ENCODE assay signal across 16 cellular contexts in the genomic region with DNA sequence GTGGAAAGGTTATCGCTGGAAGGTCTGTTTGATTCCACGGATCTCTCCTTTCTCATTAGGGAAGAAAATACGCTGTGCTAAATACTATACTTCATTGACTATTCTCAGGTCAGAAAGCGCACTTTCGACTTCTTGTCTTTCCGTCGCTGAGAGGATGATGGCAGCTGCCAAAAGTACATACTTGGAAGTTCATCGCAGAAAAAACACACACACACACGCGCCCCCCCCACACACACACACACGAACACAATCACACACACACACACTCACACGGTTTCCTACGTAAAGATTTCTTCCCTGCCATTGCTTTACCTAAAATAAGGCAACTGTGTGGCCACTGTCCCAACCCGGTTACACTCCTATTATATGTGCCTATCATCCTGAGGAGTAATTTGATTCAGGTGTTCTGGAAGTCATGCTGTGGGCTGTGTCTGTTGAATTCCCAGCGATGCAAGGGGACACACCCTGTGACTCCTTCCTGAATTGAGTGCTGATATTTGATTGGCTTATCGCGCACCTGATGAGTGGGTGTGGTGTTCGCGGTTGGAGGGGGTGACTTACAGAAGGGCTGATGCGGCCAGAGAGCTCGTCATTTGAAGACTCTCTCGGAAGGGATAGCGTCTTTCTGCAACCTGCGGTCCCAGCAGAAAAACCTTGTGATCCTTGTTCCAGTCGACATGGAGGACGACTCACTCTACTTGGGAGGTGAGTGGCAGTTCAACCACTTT. TPM values are rescaled to one million over a fixed set of nuclear protein-coding genes. Genes with fewer than 3 reads are reported as not detected.
DNase-seq lines count a peak whose midpoint lies in the region; ATAC-seq and TF ChIP-seq lines count a peak whose summit lies in the region.
"Not testable (repeated sequence)": the region's sequence is repeated elsewhere in the genome, so short reads cannot be mapped to it uniquely, and the experiment has no call there.
"Had no signal": no experiment of that assay in that cellular context is flagged by ENCODE, and none has a peak within 500 bp of the region (broad histone marks: within the 10 kb centered on the region; RNA-seq: fewer than 3 reads in every experiment).

A gene with protein sequence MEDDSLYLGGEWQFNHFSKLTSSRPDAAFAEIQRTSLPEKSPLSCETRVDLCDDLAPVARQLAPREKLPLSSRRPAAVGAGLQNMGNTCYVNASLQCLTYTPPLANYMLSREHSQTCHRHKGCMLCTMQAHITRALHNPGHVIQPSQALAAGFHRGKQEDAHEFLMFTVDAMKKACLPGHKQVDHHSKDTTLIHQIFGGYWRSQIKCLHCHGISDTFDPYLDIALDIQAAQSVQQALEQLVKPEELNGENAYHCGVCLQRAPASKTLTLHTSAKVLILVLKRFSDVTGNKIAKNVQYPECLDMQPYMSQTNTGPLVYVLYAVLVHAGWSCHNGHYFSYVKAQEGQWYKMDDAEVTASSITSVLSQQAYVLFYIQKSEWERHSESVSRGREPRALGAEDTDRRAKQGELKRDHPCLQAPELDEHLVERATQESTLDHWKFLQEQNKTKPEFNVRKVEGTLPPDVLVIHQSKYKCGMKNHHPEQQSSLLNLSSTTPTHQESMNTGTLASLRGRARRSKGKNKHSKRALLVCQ (plus strand): TSS at position 678 of the 728 bp plus-strand sequence. CDS start 0 bp downstream, at position 678.

- not testable (repeated sequence) for H3K4me3 ChIP-seq in GM12865 (ENCODE audit: low read depth, low read length); colonic mucosa; sigmoid colon; transverse colon

- H3K27ac ChIP-seq in colonic mucosa, sigmoid colon, transverse colon: not testable (repeated sequence)

- not testable (repeated sequence) for H3K4me1 Mint-ChIP-seq in activated B cell treated with CpG ODN at 0.5 μM for 24 hours; activated T-cell treated with anti-CD3 and anti-CD28 coated beads, Interleukin-2, amount 50 U/mL, for 24 hours (ENCODE audit: low read depth)

- not testable (repeated sequence) for H3K4me1 ChIP-seq in colonic mucosa, sigmoid colon, transverse colon

- H3K27me3 ChIP-seq in colonic mucosa, sigmoid colon, transverse colon: not testable (repeated sequence)

- TF ChIP-seq CTCF in GM12865 (IDR thresholded peaks at IDR 0.05; ENCODE audit: insufficient read depth, low read depth, low read length, missing control alignments); activated B cell treated with CpG ODN at 0.5 μM for 24 hours (IDR thresholded peaks at IDR 0.05); colonic mucosa (IDR thresholded peaks at IDR 0.05); sigmoid colon (IDR thresholded peaks at IDR 0.05); transverse colon (IDR thresholded peaks at IDR 0.05): not testable (repeated sequence)

- H3K36me3 Mint-ChIP-seq in activated B cell treated with CpG ODN at 0.5 μM for 24 hours (ENCODE audit: low read depth); activated T-cell treated with anti-CD3 and anti-CD28 coated beads, Interleukin-2, amount 50 U/mL, for 24 hours (ENCODE audit: low read depth): not testable (repeated sequence)

- not testable (repeated sequence) for H3K9me3 Mint-ChIP-seq in activated B cell treated with CpG ODN at 0.5 μM for 24 hours; activated T-cell treated with anti-CD3 and anti-CD28 coated beads, Interleukin-2, amount 50 U/mL, for 24 hours

- CTCF ChIA-PET in activated B cell treated with CpG ODN at 0.5 μM for 24 hours (lab: Charles Lee), result not testable (repeated sequence)

- DNase-seq in GM12865 (ENCODE audit: low read depth) (peak; percentile 0), activated B cell treated with CpG ODN at 0.5 μM for 24 hours (peak; percentile 14), colonic mucosa (peak; percentile 17), left cardiac atrium (peak; percentile 6), mucosa of gallbladder (ENCODE audit: low spot score) (peak; percentile 17), sigmoid colon (peak; percentile 68), transverse colon (peak; percentile 7)
- peak; percentile 21 for DNase-seq in activated T-cell treated with anti-CD3 and anti-CD28 coated beads, Interleukin-2, amount 50 U/mL, for 24 hours

- H3K9me3 ChIP-seq in colonic mucosa, sigmoid colon, transverse colon: not testable (repeated sequence)

- H3K27me3 Mint-ChIP-seq in activated B cell treated with CpG ODN at 0.5 μM for 24 hours; activated T-cell treated with anti-CD3 and anti-CD28 coated beads, Interleukin-2, amount 50 U/mL, for 24 hours: not testable (repeated sequence)

- intact Hi-C loops in activated B cell treated with CpG ODN at 0.5 μM for 24 hours (cut with micrococcal nuclease); colonic mucosa (cut with DNase I); left cardiac atrium (cut with DNase I); sigmoid colon (cut with DNase I); transverse colon (cut with DNase I; ENCODE audit: low total_unique reads): not testable (repeated sequence)

- WGBS in sigmoid colon, 2 donors, result 76 to 95% methylated on average over 15 to 21 of the region's 26 CpGs
- 86 to 92% methylated on average over 10 to 19 of the region's 26 CpGs for WGBS in transverse colon (ENCODE audit: low coverage in 1 of 2), 2 donors

- TF ChIP-seq POLR2A in sigmoid colon (IDR thresholded peaks at IDR 0.05); transverse colon (IDR thresholded peaks at IDR 0.05): not testable (repeated sequence)

- in situ Hi-C loops in transverse colon (cut with MboI; ENCODE audit: low pct_ligation_motif_present in 1 of 4, low pct_unique_long_range_greater_than_20kb in 1 of 4, low sequenced_read_pairs in 3 of 4), result not testable (repeated sequence)

- not testable (repeated sequence) for H3K9ac ChIP-seq in colonic mucosa (ENCODE audit: low read depth in 2 of 2, low read length in 2 of 2)

- not testable (repeated sequence) for ATAC-seq in activated B cell treated with CpG ODN at 0.5 μM for 24 hours (ENCODE audit: low read depth); left cardiac atrium

- POLR2A ChIA-PET in activated B cell treated with CpG ODN at 0.5 μM for 24 hours (lab: Charles Lee), result not testable (repeated sequence)

- not testable (repeated sequence) for H3K27ac Mint-ChIP-seq in activated B cell treated with CpG ODN at 0.5 μM for 24 hours; activated T-cell treated with anti-CD3 and anti-CD28 coated beads, Interleukin-2, amount 50 U/mL, for 24 hours

- not testable (repeated sequence) for TF ChIP-seq EP300 in sigmoid colon (IDR thresholded peaks at IDR 0.05); transverse colon (IDR thresholded peaks at IDR 0.05; ENCODE audit: low read depth)

- H3K36me3 ChIP-seq in colonic mucosa, sigmoid colon, transverse colon: not testable (repeated sequence)

- H3K4me3 Mint-ChIP-seq in activated B cell treated with CpG ODN at 0.5 μM for 24 hours; activated T-cell treated with anti-CD3 and anti-CD28 coated beads, Interleukin-2, amount 50 U/mL, for 24 hours: not testable (repeated sequence)

RNA-seq across cellular contexts. Expression of the gene that starts here (rescaled TPM):
- total RNA-seq in activated B cell treated with CpG ODN at 0.5 μM for 24 hours (not detected in 2 replicates), colonic mucosa (not detected), left cardiac atrium (not detected), mucosa of gallbladder (not detected), sigmoid colon (not detected), transverse colon (not detected)
- not detected for polyA plus RNA-seq in sigmoid colon
- total RNA-seq: glomerular endothelial cell, GM23248, M059J, neural crest cell, smooth muscle cell had no signal
- polyA plus RNA-seq: adipose tissue, esophagus, GM23248, SK-N-SH, smooth muscle cell had no signal

Comparison
In these comparisons a context has a peak if more than half of its experiments do, and no peak if none do; other contexts are left out.
1. Peak in DNase-seq in activated B cell treated with CpG ODN at 0.5 μM for 24 hours; RNA of the gene not detected or under 1 TPM.
2. Peak in DNase-seq in colonic mucosa; RNA of the gene not detected or under 1 TPM.
3. Peak in DNase-seq in left cardiac atrium; RNA of the gene not detected or under 1 TPM.
4. Peak in DNase-seq in mucosa of gallbladder; RNA of the gene not detected or under 1 TPM.
5. Peak in DNase-seq in sigmoid colon; RNA of the gene not detected or under 1 TPM.
6. Peak in DNase-seq in transverse colon; RNA of the gene not detected or under 1 TPM.
7. DNase-seq: peak in every context shown above with its lines; median percentile 68 in sigmoid colon; 21 in activated T-cell treated with anti-CD3 and anti-CD28 coated beads, Interleukin-2, amount 50 U/mL, for 24 hours; 17 in colonic mucosa; 17 in mucosa of gallbladder; 14 in activated B cell treated with CpG ODN at 0.5 μM for 24 hours; 7 in transverse colon; 6 in left cardiac atrium; 0 in GM12865.